8 cellular contexts compared by ENCODE assay signal in the genomic region with DNA sequence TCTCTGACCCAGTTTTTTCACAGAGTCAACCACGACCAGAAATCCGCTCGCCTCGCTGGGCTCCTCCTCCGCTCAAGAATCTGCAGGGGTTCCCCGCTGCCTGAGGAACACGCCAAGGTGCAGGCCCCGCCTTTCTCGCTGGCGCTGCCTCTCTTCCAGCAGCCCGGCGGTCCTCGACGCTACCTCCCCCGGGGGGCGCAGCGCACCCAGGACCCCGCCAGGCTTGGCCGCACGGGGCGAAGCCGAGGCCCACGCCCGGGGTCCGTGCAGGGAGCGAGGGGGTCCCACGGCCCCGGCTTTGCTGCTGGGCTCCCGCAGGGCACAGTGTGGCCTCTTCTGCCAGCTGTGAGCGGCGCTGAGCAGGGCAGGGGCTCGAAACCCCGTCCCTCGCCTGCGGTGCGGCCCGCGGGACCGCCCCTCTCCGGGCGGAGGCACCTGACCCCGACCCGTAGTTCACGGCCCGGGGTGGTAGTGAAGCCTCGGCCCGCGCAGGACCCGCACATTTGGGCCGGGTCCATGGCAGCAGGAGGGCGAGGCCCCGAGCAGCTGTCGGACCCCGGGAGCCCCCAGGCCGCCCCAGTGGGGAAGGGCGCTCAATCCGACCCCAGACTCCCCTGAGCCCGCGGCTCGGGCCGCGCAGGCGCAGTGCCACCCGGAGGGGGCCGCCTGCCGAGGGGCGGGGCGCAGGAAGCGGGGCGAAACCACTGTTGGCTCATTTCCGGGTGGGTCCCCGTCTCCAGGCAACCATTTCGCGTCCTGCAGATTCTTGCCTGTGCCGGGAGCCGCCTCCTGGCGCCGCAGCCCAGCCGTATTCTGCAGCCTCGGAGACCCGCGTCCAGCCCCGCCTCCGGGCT. TPM values are rescaled to one million over a fixed set of nuclear protein-coding genes. Genes with fewer than 3 reads are reported as not detected.
DNase-seq lines count a peak whose midpoint lies in the region; ATAC-seq and TF ChIP-seq lines count a peak whose summit lies in the region.

No MANE protein-coding gene starts in this region.

- H3K4me1 ChIP-seq in mammary epithelial cell (ENCODE audit: insufficient read depth, low read length) (peaks cover 18% of the 10 kb centered on the region), smooth muscle cell (ENCODE audit: low read depth) (peaks cover 8% of the 10 kb centered on the region)

- H3K9ac ChIP-seq in mammary epithelial cell (ENCODE audit: insufficient read depth, low read length) (peak overlapping the region; percentile 63), smooth muscle cell (ENCODE audit: low read depth) (peak overlapping the region; percentile 68)

- no TSS peak for BruUV-seq in mammary epithelial cell (replicated peaks; lab: Mats Ljungman, UMichigan)

- H3F3A ChIP-seq in smooth muscle cell (ENCODE audit: low read depth) = no peaks in the 10 kb centered on the region

- DNase-seq in ACHN (peak; percentile 86), NCI-H2196 (lab: John Stamatoyannopoulos, UW; ENCODE audit: unreplicated experiment) (peak; percentile 94), WERI-Rb-1 (peak; percentile 94), mammary epithelial cell (peak; percentile 77), immature natural killer cell (peak; percentile 96 to 97 (median 97)), smooth muscle cell (lab: John Stamatoyannopoulos, UW; ENCODE audit: unreplicated experiment) (peak; percentile 72)

- H3K4me3 Mint-ChIP-seq in immature natural killer cell = peak overlapping the region; percentile 81 to 89 (median 85)

- intact Hi-C loops in mammary epithelial cell (cut with micrococcal nuclease) = loop anchor here (2.0 kb wide), 1 partner anchor 56 kb away; a partner anchor contains a TSS

- CTCF ChIA-PET in mammary epithelial cell (lab: Charles Lee; ENCODE audit: low non-redundant PET) = no interaction called here

- no peaks in the 10 kb centered on the region for H4K20me1 ChIP-seq in mammary epithelial cell (ENCODE audit: insufficient read depth, low read length)
- H4K20me1 ChIP-seq in smooth muscle cell (ENCODE audit: low read depth) = no peaks in the 10 kb centered on the region

- H3K27ac Mint-ChIP-seq in immature natural killer cell = peak overlapping the region; percentile 76 to 95 (median 86)

- H3K79me2 ChIP-seq in mammary epithelial cell (ENCODE audit: insufficient read depth, low read length) (peaks cover 11% of the 10 kb centered on the region), smooth muscle cell (ENCODE audit: low read depth) (no peaks in the 10 kb centered on the region)

- H3K4me1 Mint-ChIP-seq in immature natural killer cell = peaks cover 6% of the 10 kb centered on the region in 2 donors

- dilution Hi-C loops in mammary epithelial cell (cut with HindIII; ENCODE audit: low sequenced_read_pairs) = no loop called here

- H3K27me3 Mint-ChIP-seq in immature natural killer cell (ENCODE audit: low read depth in 3 of 3) = peaks cover 0 to 6% (median 3%) of the 10 kb centered on the region in 3 donors

- H3K36me3 Mint-ChIP-seq in immature natural killer cell = peaks cover 5 to 6% (median 5%) of the 10 kb centered on the region in 3 donors

- H3K27ac ChIP-seq in WERI-Rb-1 (peak overlapping the region; percentile 68), mammary epithelial cell (ENCODE audit: insufficient read depth, low read depth, low read length) (peak overlapping the region; percentile 61), smooth muscle cell (ENCODE audit: low read depth) (no peak overlapping the region)

- H3K36me3 ChIP-seq in WERI-Rb-1 (no peaks in the 10 kb centered on the region), mammary epithelial cell (ENCODE audit: insufficient read depth, low read length) (no peaks in the 10 kb centered on the region), smooth muscle cell (ENCODE audit: low read depth) (no peaks in the 10 kb centered on the region)

- H3K4me2 ChIP-seq in mammary epithelial cell (ENCODE audit: insufficient read depth, low read depth, low read length) (peak overlapping the region; percentile 99), smooth muscle cell (peak overlapping the region; percentile 100)

- ATAC-seq in GM18868 (IDR thresholded peaks at IDR 0.05; ENCODE audit: unreplicated experiment) (peak; percentile 81), HG03108 (IDR thresholded peaks at IDR 0.05; ENCODE audit: unreplicated experiment) (peak; percentile 78)

- in situ Hi-C loops in ACHN (cut with HindIII; ENCODE audit: low pct_ligation_motif_present, low pct_unique_long_range_greater_than_20kb, low sequenced_read_pairs) = no loop called here
- in situ Hi-C loops in mammary epithelial cell (cut with MboI; ENCODE audit: low sequenced_read_pairs in 2 of 2) = no loop called here

- TF ChIP-seq CTCF in WERI-Rb-1 (IDR thresholded peaks at IDR 0.05; ENCODE audit: low read depth, low read length) (no peak), mammary epithelial cell (conservative IDR thresholded peaks at IDR 0.05 in 1 of 2, IDR thresholded peaks at IDR 0.05 in 1 of 2; ENCODE audit: extremely low read depth in 1 of 2, insufficient read depth in 1 of 2, low read depth in 1 of 2, low read length in 2 of 2) (no peak), smooth muscle cell (IDR thresholded peaks at IDR 0.05; ENCODE audit: borderline replicate concordance, insufficient read depth, poor library complexity, severe bottlenecking) (no peak)

- peaks cover 61% of the 10 kb centered on the region for H3K27me3 ChIP-seq in WERI-Rb-1 (ENCODE audit: insufficient read depth, low read depth, severe bottlenecking)
- H3K27me3 ChIP-seq in mammary epithelial cell (ENCODE audit: insufficient read depth, low read length) = no peaks in the 10 kb centered on the region
- H3K27me3 ChIP-seq in smooth muscle cell (ENCODE audit: low read depth) = no peaks in the 10 kb centered on the region

- H3K9me3 ChIP-seq in WERI-Rb-1 (ENCODE audit: severe bottlenecking) (peaks cover 21% of the 10 kb centered on the region), mammary epithelial cell (replicated peaks; ENCODE audit: insufficient read depth, low read length) (peaks cover 4% of the 10 kb centered on the region), smooth muscle cell (replicated peaks; ENCODE audit: low read depth) (no peaks in the 10 kb centered on the region)

- peak overlapping the region; percentile 95 for H2AFZ ChIP-seq in mammary epithelial cell (ENCODE audit: low read depth, low read length)
- H2AFZ ChIP-seq in smooth muscle cell (ENCODE audit: low read depth) = peak overlapping the region; percentile 97

- H3K9me3 Mint-ChIP-seq in immature natural killer cell = peaks cover 6 to 11% (median 8%) of the 10 kb centered on the region in 6 donors

- 2% methylated on average over 30 of the region's 84 CpGs for WGBS in mammary epithelial cell (ENCODE audit: low coverage, missing lambda C conversion rate)
- WGBS in smooth muscle cell (ENCODE audit: low lambda C conversion rate) = under 1% methylated on average over 67 of the region's 84 CpGs

- peak overlapping the region; percentile 78 for H3K4me3 ChIP-seq in WERI-Rb-1 (ENCODE audit: low read depth, low read length)
- peak overlapping the region; percentile 64 to 91 (median 69) for H3K4me3 ChIP-seq in mammary epithelial cell (replicated peaks in 1 of 3; ENCODE audit: insufficient read depth in 1 of 3, low read depth in 2 of 3, low read length in 3 of 3)
- H3K4me3 ChIP-seq in smooth muscle cell = peak overlapping the region; percentile 85

RNA-seq across cellular contexts. Expression of a gene that starts 10.0 kb away (rescaled TPM):
- total RNA-seq in mammary epithelial cell = not detected
- not detected for polyA plus RNA-seq in mammary epithelial cell
- polyA minus RNA-seq in mammary epithelial cell = not detected
- 1 to 10 TPM in 2 of 3 donors, under 1 TPM in 1; 0.93 to 5.1 (median 2.3) TPM for polyA plus RNA-seq in immature natural killer cell
- total RNA-seq in smooth muscle cell = 3.5 TPM in 1 of 2 replicates, not detected in the other
- polyA plus RNA-seq in smooth muscle cell = 0.56 and 3.4 TPM in 2 replicates

RNA-seq across cellular contexts. Expression of a gene that starts 56.2 kb away (rescaled TPM):
- total RNA-seq in mammary epithelial cell = 10 to 100 TPM; 15.7 to 29.1 TPM
- 26.3 TPM for polyA plus RNA-seq in mammary epithelial cell
- polyA minus RNA-seq in mammary epithelial cell = 3.5 TPM
- polyA plus RNA-seq in immature natural killer cell = 10 to 100 TPM; 10.0 to 17.1 (median 13.6) TPM
- total RNA-seq in smooth muscle cell = 16.1 and 27.4 TPM in 2 replicates
- 18.4 and 26.6 TPM in 2 replicates for polyA plus RNA-seq in smooth muscle cell
